ENCODE assay signal across 1 cellular context in the genomic region with DNA sequence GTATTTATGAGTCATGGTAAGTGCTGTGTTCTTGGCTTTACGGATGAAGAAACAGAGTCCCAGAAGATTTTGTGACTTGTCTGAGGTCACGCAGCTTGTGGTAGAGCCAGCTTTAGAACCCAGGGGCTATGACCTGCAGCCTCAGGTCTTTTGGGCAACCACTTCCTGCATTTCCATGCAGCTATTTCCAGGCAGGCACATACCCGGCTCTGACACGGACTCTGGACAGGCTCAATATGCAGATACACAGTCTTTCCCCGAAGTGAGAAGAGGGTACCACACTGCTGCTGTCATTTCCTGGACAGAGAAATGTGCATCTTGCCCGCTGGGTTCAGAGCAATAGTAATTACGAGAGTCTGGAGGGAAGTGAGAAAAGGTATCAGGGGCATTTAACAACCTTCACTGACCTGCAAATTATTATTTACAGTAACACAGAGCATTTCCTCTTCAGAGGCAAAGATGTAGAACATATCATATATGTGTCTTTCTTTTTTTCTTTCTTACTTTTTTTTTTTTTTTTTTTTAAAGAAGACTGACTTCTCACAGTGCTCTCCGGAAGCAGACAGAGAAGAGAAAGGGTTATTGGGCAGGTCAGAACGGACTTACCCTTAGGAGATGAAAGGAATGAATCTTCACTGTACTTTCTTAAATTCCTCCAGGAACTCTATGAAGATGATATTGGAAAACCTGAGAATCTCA.
TF ChIP-seq lines count a peak whose summit lies in the region.

No MANE protein-coding gene starts in this region.

TF ChIP-seq in GM12878, 131 proteins besides CTCF, POLR2A, EP300 and RAD21 (continued from another document):
- TF ChIP-seq ZNF592 (IDR thresholded peaks at IDR 0.05) (no peak), ESRRA (IDR thresholded peaks at IDR 0.05; ENCODE audit: low read length) (peak; percentile 88), E2F8 (IDR thresholded peaks at IDR 0.05; ENCODE audit: low read depth, partially characterized antibody) (no peak), RFX5 (IDR thresholded peaks at IDR 0.05; ENCODE audit: low read depth, low read length) (no peak), PAX8 (IDR thresholded peaks at IDR 0.05) (no peak), ZBED1 (IDR thresholded peaks at IDR 0.05; ENCODE audit: borderline replicate concordance) (peak; percentile 90), HDGF (IDR thresholded peaks at IDR 0.05) (no peak), SP1 (IDR thresholded peaks at IDR 0.05; ENCODE audit: low read depth, low read length) (peak; percentile 68), MXI1 (IDR thresholded peaks at IDR 0.05; ENCODE audit: low read depth, low read length) (no peak), ZNF622 (IDR thresholded peaks at IDR 0.05) (no peak), SUPT20H (IDR thresholded peaks at IDR 0.05; ENCODE audit: borderline replicate concordance, control insufficient read depth, low read depth, low read length) (no peak), YBX1 (IDR thresholded peaks at IDR 0.05) (no peak), TARDBP (IDR thresholded peaks at IDR 0.05; ENCODE audit: borderline replicate concordance) (no peak), EED (IDR thresholded peaks at IDR 0.05; ENCODE audit: low read depth) (peak; percentile 87), E2F4 (IDR thresholded peaks at IDR 0.05; ENCODE audit: low read depth, low read length) (no peak), KLF5 (IDR thresholded peaks at IDR 0.05; ENCODE audit: partially characterized antibody) (peak; percentile 36), NFXL1 (IDR thresholded peaks at IDR 0.05; ENCODE audit: borderline replicate concordance) (no peak), IKZF1 (conservative IDR thresholded peaks at IDR 0.05) (peak; percentile 94), GABPA (IDR thresholded peaks at IDR 0.05; ENCODE audit: low read depth) (peak; percentile 49), MYC (IDR thresholded peaks at IDR 0.05; ENCODE audit: insufficient read depth, insufficient read length, insufficient replicate concordance, low read length, severe bottlenecking) (no peak), BCL11A (IDR thresholded peaks at IDR 0.05; ENCODE audit: low read depth, low read length) (peak; percentile 98), CHD2 (IDR thresholded peaks at IDR 0.05; ENCODE audit: borderline replicate concordance, low read depth, low read length) (peak; percentile 66; the same call in 1 of the 2 replicates), SRF (IDR thresholded peaks at IDR 0.05; ENCODE audit: low read depth in 2 of 2, low read length in 2 of 2) (peak in 1 of 2 experiments; percentile 55; a peak in 1 of 4 replicates), SMAD5 (IDR thresholded peaks at IDR 0.05; ENCODE audit: low read depth) (no peak), BMI1 (IDR thresholded peaks at IDR 0.05; ENCODE audit: borderline replicate concordance) (peak; percentile 76), CBX5 (IDR thresholded peaks at IDR 0.05; ENCODE audit: low read depth) (no peak), STAT3 (IDR thresholded peaks at IDR 0.05; ENCODE audit: low read depth, low read length) (peak; percentile 98; the same call in 1 of the 2 replicates), SIX5 (IDR thresholded peaks at IDR 0.05; ENCODE audit: low read depth, low read length, severe bottlenecking) (no peak), SKIL (IDR thresholded peaks at IDR 0.05; ENCODE audit: low read depth, poor library complexity, severe bottlenecking) (peak; percentile 99), ZNF274 (IDR thresholded peaks at IDR 0.05; ENCODE audit: insufficient read depth, insufficient read length) (no peak)
- TF ChIP-seq, protein P1, sequence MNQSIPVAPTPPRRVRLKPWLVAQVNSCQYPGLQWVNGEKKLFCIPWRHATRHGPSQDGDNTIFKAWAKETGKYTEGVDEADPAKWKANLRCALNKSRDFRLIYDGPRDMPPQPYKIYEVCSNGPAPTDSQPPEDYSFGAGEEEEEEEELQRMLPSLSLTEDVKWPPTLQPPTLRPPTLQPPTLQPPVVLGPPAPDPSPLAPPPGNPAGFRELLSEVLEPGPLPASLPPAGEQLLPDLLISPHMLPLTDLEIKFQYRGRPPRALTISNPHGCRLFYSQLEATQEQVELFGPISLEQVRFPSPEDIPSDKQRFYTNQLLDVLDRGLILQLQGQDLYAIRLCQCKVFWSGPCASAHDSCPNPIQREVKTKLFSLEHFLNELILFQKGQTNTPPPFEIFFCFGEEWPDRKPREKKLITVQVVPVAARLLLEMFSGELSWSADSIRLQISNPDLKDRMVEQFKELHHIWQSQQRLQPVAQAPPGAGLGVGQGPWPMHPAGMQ (IDR thresholded peaks at IDR 0.05; ENCODE audit: borderline replicate concordance), result no peak
- TF ChIP-seq, protein P2, sequence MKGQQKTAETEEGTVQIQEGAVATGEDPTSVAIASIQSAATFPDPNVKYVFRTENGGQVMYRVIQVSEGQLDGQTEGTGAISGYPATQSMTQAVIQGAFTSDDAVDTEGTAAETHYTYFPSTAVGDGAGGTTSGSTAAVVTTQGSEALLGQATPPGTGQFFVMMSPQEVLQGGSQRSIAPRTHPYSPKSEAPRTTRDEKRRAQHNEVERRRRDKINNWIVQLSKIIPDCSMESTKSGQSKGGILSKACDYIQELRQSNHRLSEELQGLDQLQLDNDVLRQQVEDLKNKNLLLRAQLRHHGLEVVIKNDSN (IDR thresholded peaks at IDR 0.05; ENCODE audit: borderline replicate concordance, extremely low read length, insufficient read depth, low read depth, low read length), result no peak
- TF ChIP-seq, protein P3, sequence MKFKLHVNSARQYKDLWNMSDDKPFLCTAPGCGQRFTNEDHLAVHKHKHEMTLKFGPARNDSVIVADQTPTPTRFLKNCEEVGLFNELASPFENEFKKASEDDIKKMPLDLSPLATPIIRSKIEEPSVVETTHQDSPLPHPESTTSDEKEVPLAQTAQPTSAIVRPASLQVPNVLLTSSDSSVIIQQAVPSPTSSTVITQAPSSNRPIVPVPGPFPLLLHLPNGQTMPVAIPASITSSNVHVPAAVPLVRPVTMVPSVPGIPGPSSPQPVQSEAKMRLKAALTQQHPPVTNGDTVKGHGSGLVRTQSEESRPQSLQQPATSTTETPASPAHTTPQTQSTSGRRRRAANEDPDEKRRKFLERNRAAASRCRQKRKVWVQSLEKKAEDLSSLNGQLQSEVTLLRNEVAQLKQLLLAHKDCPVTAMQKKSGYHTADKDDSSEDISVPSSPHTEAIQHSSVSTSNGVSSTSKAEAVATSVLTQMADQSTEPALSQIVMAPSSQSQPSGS (IDR thresholded peaks at IDR 0.05; ENCODE audit: low read length), result peak; percentile 88
- TF ChIP-seq, protein P4, sequence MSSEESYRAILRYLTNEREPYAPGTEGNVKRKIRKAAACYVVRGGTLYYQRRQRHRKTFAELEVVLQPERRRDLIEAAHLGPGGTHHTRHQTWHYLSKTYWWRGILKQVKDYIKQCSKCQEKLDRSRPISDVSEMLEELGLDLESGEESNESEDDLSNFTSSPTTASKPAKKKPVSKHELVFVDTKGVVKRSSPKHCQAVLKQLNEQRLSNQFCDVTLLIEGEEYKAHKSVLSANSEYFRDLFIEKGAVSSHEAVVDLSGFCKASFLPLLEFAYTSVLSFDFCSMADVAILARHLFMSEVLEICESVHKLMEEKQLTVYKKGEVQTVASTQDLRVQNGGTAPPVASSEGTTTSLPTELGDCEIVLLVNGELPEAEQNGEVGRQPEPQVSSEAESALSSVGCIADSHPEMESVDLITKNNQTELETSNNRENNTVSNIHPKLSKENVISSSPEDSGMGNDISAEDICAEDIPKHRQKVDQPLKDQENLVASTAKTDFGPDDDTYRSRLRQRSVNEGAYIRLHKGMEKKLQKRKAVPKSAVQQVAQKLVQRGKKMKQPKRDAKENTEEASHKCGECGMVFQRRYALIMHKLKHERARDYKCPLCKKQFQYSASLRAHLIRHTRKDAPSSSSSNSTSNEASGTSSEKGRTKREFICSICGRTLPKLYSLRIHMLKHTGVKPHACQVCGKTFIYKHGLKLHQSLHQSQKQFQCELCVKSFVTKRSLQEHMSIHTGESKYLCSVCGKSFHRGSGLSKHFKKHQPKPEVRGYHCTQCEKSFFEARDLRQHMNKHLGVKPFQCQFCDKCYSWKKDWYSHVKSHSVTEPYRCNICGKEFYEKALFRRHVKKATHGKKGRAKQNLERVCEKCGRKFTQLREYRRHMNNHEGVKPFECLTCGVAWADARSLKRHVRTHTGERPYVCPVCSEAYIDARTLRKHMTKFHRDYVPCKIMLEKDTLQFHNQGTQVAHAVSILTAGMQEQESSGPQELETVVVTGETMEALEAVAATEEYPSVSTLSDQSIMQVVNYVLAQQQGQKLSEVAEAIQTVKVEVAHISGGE (CRISPR knock-in tag; IDR thresholded peaks at IDR 0.05), result no peak
- TF ChIP-seq, protein P5, sequence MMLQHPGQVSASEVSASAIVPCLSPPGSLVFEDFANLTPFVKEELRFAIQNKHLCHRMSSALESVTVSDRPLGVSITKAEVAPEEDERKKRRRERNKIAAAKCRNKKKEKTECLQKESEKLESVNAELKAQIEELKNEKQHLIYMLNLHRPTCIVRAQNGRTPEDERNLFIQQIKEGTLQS (IDR thresholded peaks at IDR 0.05; ENCODE audit: borderline replicate concordance, extremely low read depth, low read depth, low read length), result no peak
- TF ChIP-seq, protein P6, sequence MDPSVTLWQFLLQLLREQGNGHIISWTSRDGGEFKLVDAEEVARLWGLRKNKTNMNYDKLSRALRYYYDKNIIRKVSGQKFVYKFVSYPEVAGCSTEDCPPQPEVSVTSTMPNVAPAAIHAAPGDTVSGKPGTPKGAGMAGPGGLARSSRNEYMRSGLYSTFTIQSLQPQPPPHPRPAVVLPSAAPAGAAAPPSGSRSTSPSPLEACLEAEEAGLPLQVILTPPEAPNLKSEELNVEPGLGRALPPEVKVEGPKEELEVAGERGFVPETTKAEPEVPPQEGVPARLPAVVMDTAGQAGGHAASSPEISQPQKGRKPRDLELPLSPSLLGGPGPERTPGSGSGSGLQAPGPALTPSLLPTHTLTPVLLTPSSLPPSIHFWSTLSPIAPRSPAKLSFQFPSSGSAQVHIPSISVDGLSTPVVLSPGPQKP (IDR thresholded peaks at IDR 0.05; ENCODE audit: low read depth, low read length), result no peak
